ENCODE assay signal across 8 cellular contexts in genomic region chr19:5621311-5621944, GRCh38. TPM values are rescaled to one million over a fixed set of nuclear protein-coding genes. Genes with fewer than 3 reads are reported as not detected.
A peak's percentile ranks its signal among the peaks of the same experiment; 100 is the strongest.
DNase-seq lines count a peak whose midpoint lies in the region; ATAC-seq and TF ChIP-seq lines count a peak whose summit lies in the region.

No MANE protein-coding gene starts in this region.

- peaks cover 95% of the 10 kb centered on the region for H3K79me2 ChIP-seq in Karpas-422 (ENCODE audit: low read length)

- H3K9me3 ChIP-seq in Karpas-422 (ENCODE audit: low read length) = no peaks in the 10 kb centered on the region
- no peaks in the 10 kb centered on the region for H3K9me3 ChIP-seq in colonic mucosa
- no peaks in the 10 kb centered on the region for H3K9me3 ChIP-seq in muscle layer of colon (ENCODE audit: low read length)

- no peak overlapping the region for H2AFZ ChIP-seq in Karpas-422 (ENCODE audit: low read length)

- CTCF ChIA-PET in AG04449 (lab: Yijun Ruan, JAX) = interaction anchor here (1.4 to 3.1 kb wide), 2 partner anchors 66 to 573 kb away, joined by 3 to 13 read pairs; no protein-coding TSS in a partner anchor

- H4K20me1 ChIP-seq in Karpas-422 (ENCODE audit: insufficient read depth, low read depth, low read length) = peaks cover 60% of the 10 kb centered on the region

- peaks cover 52% of the 10 kb centered on the region for H3K36me3 ChIP-seq in Karpas-422 (ENCODE audit: insufficient read depth, low read length)
- peaks cover 3% of the 10 kb centered on the region for H3K36me3 ChIP-seq in colonic mucosa
- H3K36me3 ChIP-seq in muscle layer of colon (ENCODE audit: insufficient read depth, low read length) = peaks cover 50% of the 10 kb centered on the region

- H3K4me2 ChIP-seq in Karpas-422 (ENCODE audit: low read depth, low read length, poor library complexity, severe bottlenecking) = peak overlapping the region; percentile 84

- TF ChIP-seq CTCF in AG04449 (IDR thresholded peaks at IDR 0.05; ENCODE audit: insufficient read depth, low read length, missing control alignments) = no peak
- TF ChIP-seq CTCF in colonic mucosa (IDR thresholded peaks at IDR 0.05) = no peak
- TF ChIP-seq CTCF in GM13976 (IDR thresholded peaks at IDR 0.05; ENCODE audit: borderline replicate concordance, control extremely low read depth, extremely low read depth, insufficient read depth, missing control alignments) = no peak

- H3K9me2 ChIP-seq in Karpas-422 (replicated peaks; ENCODE audit: insufficient read depth, low read length) = no peaks in the 10 kb centered on the region

- H3K27ac ChIP-seq in Karpas-422 (ENCODE audit: low read length) = peak overlapping the region; percentile 77; the same call in 1 of the 2 replicates
- peak overlapping the region; percentile 93 for H3K27ac ChIP-seq in colonic mucosa
- H3K27ac ChIP-seq in muscle layer of colon (ENCODE audit: low read depth, low read length) = peak overlapping the region; percentile 88

- no peak for ATAC-seq in HG02588 (IDR thresholded peaks at IDR 0.05; ENCODE audit: unreplicated experiment)

- in situ Hi-C loops in GM13976 (cut with MboI; ENCODE audit: low sequenced_read_pairs, unreplicated experiment) = no loop called here

- DNase-seq in AG04449 (ENCODE audit: low read depth, low spot score) (no peak), Karpas-422 (no peak), colonic mucosa (peak; percentile 27), GM13976 (ENCODE audit: low spot score) (no peak), amniotic stem cell (lab: John Stamatoyannopoulos, UW) (no peak), erythroblast (lab: John Stamatoyannopoulos, UW) (no peak)

- TF ChIP-seq POLR2A in erythroblast (IDR thresholded peaks at IDR 0.05; ENCODE audit: low read length) = no peak

- peaks cover 41% of the 10 kb centered on the region for H3K4me1 ChIP-seq in Karpas-422 (ENCODE audit: low read length)
- H3K4me1 ChIP-seq in colonic mucosa = peaks cover 3% of the 10 kb centered on the region
- peaks cover 38% of the 10 kb centered on the region for H3K4me1 ChIP-seq in muscle layer of colon (ENCODE audit: insufficient read depth, low read length)

- H3K4me3 ChIP-seq in AG04449 (ENCODE audit: low read depth, low read length) = peak overlapping the region; percentile 94
- H3K4me3 ChIP-seq in Karpas-422 (ENCODE audit: low read length) = peak overlapping the region; percentile 99
- H3K4me3 ChIP-seq in colonic mucosa = peak overlapping the region; percentile 89
- peak overlapping the region; percentile 87 to 93 for H3K4me3 ChIP-seq in muscle layer of colon (ENCODE audit: low read depth in 1 of 2, low read length in 2 of 2)

- no peaks in the 10 kb centered on the region for H3K27me3 ChIP-seq in Karpas-422 (ENCODE audit: low read length)
- H3K27me3 ChIP-seq in colonic mucosa = no peaks in the 10 kb centered on the region
- no peaks in the 10 kb centered on the region for H3K27me3 ChIP-seq in muscle layer of colon (ENCODE audit: control insufficient read depth in 1 of 2, insufficient read depth in 2 of 2, low read length in 2 of 2)

- peak overlapping the region; percentile 99 for H3K9ac ChIP-seq in Karpas-422 (ENCODE audit: low read length)
- H3K9ac ChIP-seq in colonic mucosa (ENCODE audit: low read depth in 2 of 2, low read length in 2 of 2) = peak overlapping the region; percentile 94 to 98
- H3K9ac ChIP-seq in muscle layer of colon (ENCODE audit: low read length) = peak overlapping the region; percentile 69

- intact Hi-C loops in colonic mucosa (cut with DNase I) = no loop called here

- POLR2A ChIA-PET in AG04449 (lab: Yijun Ruan, JAX) = interaction anchor here (0.5 kb wide), 1 partner anchor 69 kb away, joined by 3 read pairs; no protein-coding TSS in a partner anchor

RNA-seq across cellular contexts. Expression of gene SAFB2, which starts 1.1 kb away (rescaled TPM):
- 40.3 and 52.7 TPM in 2 replicates for total RNA-seq in Karpas-422 (2014; rRNA removed; shearing (Covaris generic); ENCODE audit: low replicate concordance)
- total RNA-seq in colonic mucosa = 100 to 1,000 TPM in 1 of 2 donors, 10 to 100 TPM in 1; 46.1 to 108 TPM

RNA-seq across cellular contexts. Expression of gene SAFB, which starts 1.5 kb away (rescaled TPM):
- total RNA-seq in Karpas-422 (2014; rRNA removed; shearing (Covaris generic); ENCODE audit: low replicate concordance) = 53.0 and 92.9 TPM in 2 replicates
- 100 to 1,000 TPM in 1 of 2 donors, 10 to 100 TPM in 1; 56.1 to 120 TPM for total RNA-seq in colonic mucosa

RNA-seq across cellular contexts. Expression of gene TINCR, which starts 53.7 kb away (rescaled TPM):
- 0.04 TPM in 1 of 2 replicates, not detected in the other for total RNA-seq in Karpas-422 (2014; rRNA removed; shearing (Covaris generic); ENCODE audit: low replicate concordance)
- total RNA-seq in colonic mucosa = 1 to 10 TPM; 2.2 to 4.4 TPM

RNA-seq across cellular contexts. Expression of gene MICOS13, which starts 58.9 kb away (rescaled TPM):
- total RNA-seq in Karpas-422 (2014; rRNA removed; shearing (Covaris generic); ENCODE audit: low replicate concordance) = 63.4 and 118 TPM in 2 replicates
- total RNA-seq in colonic mucosa = 10 to 100 TPM; 56.0 to 88.0 TPM

RNA-seq across cellular contexts. Expression of gene HSD11B1L, which starts 59.4 kb away (rescaled TPM):
- 6.9 and 9.0 TPM in 2 replicates for total RNA-seq in Karpas-422 (2014; rRNA removed; shearing (Covaris generic); ENCODE audit: low replicate concordance)
- 1 to 10 TPM; 3.2 to 3.4 TPM for total RNA-seq in colonic mucosa
